ENCODE assay signal across 1 cellular context in genomic region chr5:136729901-136730355, GRCh38.
TF ChIP-seq lines count a peak whose summit lies in the region.

No MANE protein-coding gene starts in this region.

TF ChIP-seq in HEK293, 187 proteins besides CTCF, POLR2A, EP300 and RAD21 (continued from another document and continues in another):
- TF ChIP-seq ZNF843 (tag by site-specific recombination; IDR thresholded peaks at IDR 0.05) = peak; percentile 99
- TF ChIP-seq ZNF112 (tag by site-specific recombination; IDR thresholded peaks at IDR 0.05) = no peak
- peak; percentile 73 for TF ChIP-seq PRDM10 (tag by site-specific recombination; IDR thresholded peaks at IDR 0.05)
- TF ChIP-seq ZNF2 (tag by site-specific recombination; IDR thresholded peaks at IDR 0.05) = peak; percentile 94
- 0 out of 2 replicates have a peak, but pooled peaks have one; percentile 38 for TF ChIP-seq ZNF501 (tag by site-specific recombination; IDR thresholded peaks at IDR 0.05)
- TF ChIP-seq ZSCAN23 (tag by site-specific recombination; IDR thresholded peaks at IDR 0.05) = peak; percentile 87; the same call in 1 of the 2 replicates
- TF ChIP-seq PATZ1 (tag by site-specific recombination; IDR thresholded peaks at IDR 0.05) = peak; percentile 71
- TF ChIP-seq ZNF324 (tag by site-specific recombination; IDR thresholded peaks at IDR 0.05) = peak; percentile 88; the same call in 1 of the 2 replicates
- no peak for TF ChIP-seq ZNF174 (tag by site-specific recombination; IDR thresholded peaks at IDR 0.05)
- TF ChIP-seq FEZF1 (tag by site-specific recombination; IDR thresholded peaks at IDR 0.05) = peak; percentile 93
- TF ChIP-seq ZNF654 (tag by site-specific recombination; IDR thresholded peaks at IDR 0.05; ENCODE audit: low read depth) = peak; percentile 18; the same call in 1 of the 2 replicates
- no peak for TF ChIP-seq ZNF48 (tag by site-specific recombination; IDR thresholded peaks at IDR 0.05)
- TF ChIP-seq ZNF488 (tag by site-specific recombination; IDR thresholded peaks at IDR 0.05) = 0 out of 2 replicates have a peak, but pooled peaks have one; percentile 29
- peak; percentile 97 for TF ChIP-seq INSM2 (tag by site-specific recombination; IDR thresholded peaks at IDR 0.05)
- no peak for TF ChIP-seq RBAK (tag by site-specific recombination; IDR thresholded peaks at IDR 0.05)
- TF ChIP-seq WT1 (tag by site-specific recombination; IDR thresholded peaks at IDR 0.05) = peak; percentile 95
- TF ChIP-seq, protein P1, sequence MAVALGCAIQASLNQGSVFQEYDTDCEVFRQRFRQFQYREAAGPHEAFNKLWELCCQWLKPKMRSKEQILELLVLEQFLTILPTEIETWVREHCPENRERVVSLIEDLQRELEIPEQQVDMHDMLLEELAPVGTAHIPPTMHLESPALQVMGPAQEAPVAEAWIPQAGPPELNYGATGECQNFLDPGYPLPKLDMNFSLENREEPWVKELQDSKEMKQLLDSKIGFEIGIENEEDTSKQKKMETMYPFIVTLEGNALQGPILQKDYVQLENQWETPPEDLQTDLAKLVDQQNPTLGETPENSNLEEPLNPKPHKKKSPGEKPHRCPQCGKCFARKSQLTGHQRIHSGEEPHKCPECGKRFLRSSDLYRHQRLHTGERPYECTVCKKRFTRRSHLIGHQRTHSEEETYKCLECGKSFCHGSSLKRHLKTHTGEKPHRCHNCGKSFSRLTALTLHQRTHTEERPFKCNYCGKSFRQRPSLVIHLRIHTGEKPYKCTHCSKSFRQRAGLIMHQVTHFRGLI (tag by site-specific recombination; IDR thresholded peaks at IDR 0.05) = peak; percentile 58; the same call in 1 of the 2 replicates
- no peak for TF ChIP-seq ZNF155 (tag by site-specific recombination; IDR thresholded peaks at IDR 0.05)
- TF ChIP-seq, protein P2, sequence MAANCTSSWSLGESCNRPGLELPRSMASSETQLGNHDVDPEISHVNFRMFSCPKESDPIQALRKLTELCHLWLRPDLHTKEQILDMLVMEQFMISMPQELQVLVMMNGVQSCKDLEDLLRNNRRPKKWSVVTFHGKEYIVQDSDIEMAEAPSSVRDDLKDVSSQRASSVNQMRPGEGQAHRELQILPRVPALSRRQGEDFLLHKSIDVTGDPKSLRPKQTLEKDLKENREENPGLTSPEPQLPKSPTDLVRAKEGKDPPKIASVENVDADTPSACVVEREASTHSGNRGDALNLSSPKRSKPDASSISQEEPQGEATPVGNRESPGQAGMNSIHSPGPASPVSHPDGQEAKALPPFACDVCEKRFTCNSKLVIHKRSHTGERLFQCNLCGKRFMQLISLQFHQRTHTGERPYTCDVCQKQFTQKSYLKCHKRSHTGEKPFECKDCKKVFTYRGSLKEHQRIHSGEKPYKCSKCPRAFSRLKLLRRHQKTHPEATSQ (tag by site-specific recombination; IDR thresholded peaks at IDR 0.05) = peak; percentile 50; the same call in 1 of the 2 replicates
- TF ChIP-seq EGR2 (tag by site-specific recombination; IDR thresholded peaks at IDR 0.05; ENCODE audit: low read depth) = peak; percentile 58; the same call in 1 of the 2 replicates
- TF ChIP-seq ZNF701 (tag by site-specific recombination; IDR thresholded peaks at IDR 0.05) = no peak
- peak; percentile 96 for TF ChIP-seq GLI2 (tag by site-specific recombination; IDR thresholded peaks at IDR 0.05; ENCODE audit: borderline replicate concordance, low read depth)
- no peak for TF ChIP-seq ZNF623 (tag by site-specific recombination; IDR thresholded peaks at IDR 0.05)
- no peak for TF ChIP-seq ZNF140 (tag by site-specific recombination; IDR thresholded peaks at IDR 0.05)
- TF ChIP-seq, protein P3, sequence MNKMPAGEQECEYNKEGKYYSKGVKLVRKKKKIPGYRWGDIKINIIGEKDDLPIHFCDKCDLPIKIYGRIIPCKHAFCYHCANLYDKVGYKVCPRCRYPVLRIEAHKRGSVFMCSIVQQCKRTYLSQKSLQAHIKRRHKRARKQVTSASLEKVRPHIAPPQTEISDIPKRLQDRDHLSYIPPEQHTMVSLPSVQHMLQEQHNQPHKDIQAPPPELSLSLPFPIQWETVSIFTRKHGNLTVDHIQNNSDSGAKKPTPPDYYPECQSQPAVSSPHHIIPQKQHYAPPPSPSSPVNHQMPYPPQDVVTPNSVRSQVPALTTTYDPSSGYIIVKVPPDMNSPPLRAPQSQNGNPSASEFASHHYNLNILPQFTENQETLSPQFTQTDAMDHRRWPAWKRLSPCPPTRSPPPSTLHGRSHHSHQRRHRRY (tag by site-specific recombination; IDR thresholded peaks at IDR 0.05) = no peak
- 0 out of 2 replicates have a peak, but pooled peaks have one; percentile 90 for TF ChIP-seq ZNF391 (tag by site-specific recombination; IDR thresholded peaks at IDR 0.05; ENCODE audit: borderline replicate concordance, low read depth)
- no peak for TF ChIP-seq HOXA7 (CRISPR knock-in tag; IDR thresholded peaks at IDR 0.05; ENCODE audit: borderline replicate concordance)
- TF ChIP-seq GLIS2 (tag by site-specific recombination; IDR thresholded peaks at IDR 0.05) = peak; percentile 43
- peak; percentile 99 for TF ChIP-seq ZEB2 (tag by site-specific recombination; IDR thresholded peaks at IDR 0.05)
- no peak for TF ChIP-seq ZNF747 (tag by site-specific recombination; IDR thresholded peaks at IDR 0.05)
- TF ChIP-seq ZFP41 (tag by site-specific recombination; IDR thresholded peaks at IDR 0.05; ENCODE audit: borderline replicate concordance) = no peak
- TF ChIP-seq, protein P4, sequence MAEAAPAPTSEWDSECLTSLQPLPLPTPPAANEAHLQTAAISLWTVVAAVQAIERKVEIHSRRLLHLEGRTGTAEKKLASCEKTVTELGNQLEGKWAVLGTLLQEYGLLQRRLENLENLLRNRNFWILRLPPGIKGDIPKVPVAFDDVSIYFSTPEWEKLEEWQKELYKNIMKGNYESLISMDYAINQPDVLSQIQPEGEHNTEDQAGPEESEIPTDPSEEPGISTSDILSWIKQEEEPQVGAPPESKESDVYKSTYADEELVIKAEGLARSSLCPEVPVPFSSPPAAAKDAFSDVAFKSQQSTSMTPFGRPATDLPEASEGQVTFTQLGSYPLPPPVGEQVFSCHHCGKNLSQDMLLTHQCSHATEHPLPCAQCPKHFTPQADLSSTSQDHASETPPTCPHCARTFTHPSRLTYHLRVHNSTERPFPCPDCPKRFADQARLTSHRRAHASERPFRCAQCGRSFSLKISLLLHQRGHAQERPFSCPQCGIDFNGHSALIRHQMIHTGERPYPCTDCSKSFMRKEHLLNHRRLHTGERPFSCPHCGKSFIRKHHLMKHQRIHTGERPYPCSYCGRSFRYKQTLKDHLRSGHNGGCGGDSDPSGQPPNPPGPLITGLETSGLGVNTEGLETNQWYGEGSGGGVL (tag by site-specific recombination; IDR thresholded peaks at IDR 0.05) = peak; percentile 64
- peak; percentile 95 for TF ChIP-seq ZNF639 (tag by site-specific recombination; IDR thresholded peaks at IDR 0.05)
- peak; percentile 88 for TF ChIP-seq GLIS1 (tag by site-specific recombination; IDR thresholded peaks at IDR 0.05)
- peak; percentile 94 for TF ChIP-seq ZXDB (tag by site-specific recombination; IDR thresholded peaks at IDR 0.05)
- TF ChIP-seq ZNF514 (tag by site-specific recombination; IDR thresholded peaks at IDR 0.05) = no peak
- peak; percentile 85; the same call in 1 of the 2 replicates for TF ChIP-seq BCL11B (tag by site-specific recombination; IDR thresholded peaks at IDR 0.05; ENCODE audit: low read depth)
- TF ChIP-seq ZNF677 (tag by site-specific recombination; IDR thresholded peaks at IDR 0.05) = no peak
- TF ChIP-seq ZNF146 (tag by site-specific recombination; IDR thresholded peaks at IDR 0.05) = peak; percentile 75
- TF ChIP-seq, protein P5, sequence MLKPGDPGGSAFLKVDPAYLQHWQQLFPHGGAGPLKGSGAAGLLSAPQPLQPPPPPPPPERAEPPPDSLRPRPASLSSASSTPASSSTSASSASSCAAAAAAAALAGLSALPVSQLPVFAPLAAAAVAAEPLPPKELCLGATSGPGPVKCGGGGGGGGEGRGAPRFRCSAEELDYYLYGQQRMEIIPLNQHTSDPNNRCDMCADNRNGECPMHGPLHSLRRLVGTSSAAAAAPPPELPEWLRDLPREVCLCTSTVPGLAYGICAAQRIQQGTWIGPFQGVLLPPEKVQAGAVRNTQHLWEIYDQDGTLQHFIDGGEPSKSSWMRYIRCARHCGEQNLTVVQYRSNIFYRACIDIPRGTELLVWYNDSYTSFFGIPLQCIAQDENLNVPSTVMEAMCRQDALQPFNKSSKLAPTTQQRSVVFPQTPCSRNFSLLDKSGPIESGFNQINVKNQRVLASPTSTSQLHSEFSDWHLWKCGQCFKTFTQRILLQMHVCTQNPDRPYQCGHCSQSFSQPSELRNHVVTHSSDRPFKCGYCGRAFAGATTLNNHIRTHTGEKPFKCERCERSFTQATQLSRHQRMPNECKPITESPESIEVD (tag by site-specific recombination; IDR thresholded peaks at IDR 0.05) = peak; percentile 98
- peak; percentile 93 for TF ChIP-seq ZSCAN30 (tag by site-specific recombination; IDR thresholded peaks at IDR 0.05)
- peak; percentile 97 for TF ChIP-seq ZNF660 (tag by site-specific recombination; IDR thresholded peaks at IDR 0.05)
- peak; percentile 50; the same call in 1 of the 2 replicates for TF ChIP-seq SCRT1 (tag by site-specific recombination; IDR thresholded peaks at IDR 0.05; ENCODE audit: borderline replicate concordance)
- TF ChIP-seq, protein P6, sequence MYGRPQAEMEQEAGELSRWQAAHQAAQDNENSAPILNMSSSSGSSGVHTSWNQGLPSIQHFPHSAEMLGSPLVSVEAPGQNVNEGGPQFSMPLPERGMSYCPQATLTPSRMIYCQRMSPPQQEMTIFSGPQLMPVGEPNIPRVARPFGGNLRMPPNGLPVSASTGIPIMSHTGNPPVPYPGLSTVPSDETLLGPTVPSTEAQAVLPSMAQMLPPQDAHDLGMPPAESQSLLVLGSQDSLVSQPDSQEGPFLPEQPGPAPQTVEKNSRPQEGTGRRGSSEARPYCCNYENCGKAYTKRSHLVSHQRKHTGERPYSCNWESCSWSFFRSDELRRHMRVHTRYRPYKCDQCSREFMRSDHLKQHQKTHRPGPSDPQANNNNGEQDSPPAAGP (tag by site-specific recombination; IDR thresholded peaks at IDR 0.05) = no peak; the same call in none of the 2 replicates
- TF ChIP-seq KLF8 (tag by site-specific recombination; IDR thresholded peaks at IDR 0.05) = peak; percentile 77
